11 cellular contexts compared by ENCODE assay signal in the genomic region with DNA sequence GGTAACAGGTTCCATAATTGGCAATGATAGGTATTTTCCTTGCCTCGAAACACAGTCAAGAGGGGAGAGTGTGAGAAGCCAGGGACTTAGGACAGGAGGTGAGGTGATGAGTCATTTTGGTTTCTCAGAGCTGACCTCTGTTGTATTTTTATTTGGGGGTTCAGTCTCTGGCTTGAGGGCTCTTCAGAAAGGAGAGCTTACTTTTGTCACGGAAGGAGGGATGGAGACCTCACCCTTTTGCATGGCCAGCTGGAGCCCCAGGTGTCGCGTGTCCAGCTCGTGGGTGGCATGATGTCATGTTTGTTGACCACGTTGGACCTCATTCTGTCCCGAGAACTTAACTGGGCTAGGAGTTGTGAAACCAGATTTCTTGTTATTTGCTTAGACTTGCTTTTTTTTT.
DNase-seq lines count a peak whose midpoint lies in the region; ATAC-seq, FAIRE-seq and TF ChIP-seq lines count a peak whose summit lies in the region.
"Had no signal": no experiment of that assay in that cellular context is flagged by ENCODE, and none has a peak within 500 bp of the region (broad histone marks: within the 10 kb centered on the region; RNA-seq: fewer than 3 reads in every experiment).

No MANE protein-coding gene starts in this region.

- H3K79me2 ChIP-seq in trophoblast cell (ENCODE audit: control insufficient read depth, insufficient read depth, low read length, poor library complexity): no peaks in the 10 kb centered on the region

- H2AFZ ChIP-seq in trophoblast cell (ENCODE audit: insufficient read depth, low read length, poor library complexity): no peak overlapping the region

- no peak overlapping the region for H3K4me2 ChIP-seq in trophoblast cell (ENCODE audit: low read length)

- H3K27ac ChIP-seq in trophoblast cell (ENCODE audit: low read depth, low read length) (no peak overlapping the region), kidney (ENCODE audit: low read depth in 2 of 2, low read length in 2 of 2) (no peak overlapping the region)

- no peak for FAIRE-seq in kidney (lab: Jason Lieb, UNC)

- H3K4me3 ChIP-seq in trophoblast cell (ENCODE audit: low read depth, low read length) (no peak overlapping the region), kidney (ENCODE audit: low read length in 2 of 2) (no peak overlapping the region)
- H3K4me3 ChIP-seq: mucosa of descending colon had no signal

- no peaks in the 10 kb centered on the region for H3K27me3 ChIP-seq in trophoblast cell (ENCODE audit: insufficient read depth, low read length)

- H3K4me1 ChIP-seq in trophoblast cell (ENCODE audit: control insufficient read depth in 1 of 2, insufficient read depth in 2 of 2, low read length in 2 of 2) (no peaks in the 10 kb centered on the region), kidney (ENCODE audit: control insufficient read depth in 1 of 2, insufficient read depth in 1 of 2, low read depth in 1 of 2, low read length in 2 of 2) (peaks cover 3 to 8% of the 10 kb centered on the region in 2 donors)

- H2BK5ac ChIP-seq in trophoblast cell (ENCODE audit: low read depth, low read length, poor library complexity): no peak overlapping the region

- H3K27me3 Mint-ChIP-seq in activated naive CD4-positive, alpha-beta T cell treated with anti-CD3 and anti-CD28 coated beads, Interleukin-2, amount 10 ng/mL, durations not matched to agents 7 days and 5 days: peaks cover 34% of the 10 kb centered on the region

- no CpG with 5 or more reads among the region's 7 CpGs for WGBS in trophoblast cell (ENCODE audit: extremely low coverage, insufficient coverage, insufficient read length)

- CTCF ChIA-PET in activated naive CD4-positive, alpha-beta T cell treated with anti-CD3 and anti-CD28 coated beads, Interleukin-2, amount 10 ng/mL, durations not matched to agents 7 days and 5 days (lab: Charles Lee): no interaction called here

- H3K79me1 ChIP-seq in trophoblast cell (ENCODE audit: low read length): no peaks in the 10 kb centered on the region

- no peaks in the 10 kb centered on the region for H3K4me1 Mint-ChIP-seq in activated naive CD4-positive, alpha-beta T cell treated with anti-CD3 and anti-CD28 coated beads, Interleukin-2, amount 10 ng/mL, durations not matched to agents 7 days and 5 days

- no peak overlapping the region for H4K8ac ChIP-seq in trophoblast cell (ENCODE audit: low read depth, low read length)

- H3K23ac ChIP-seq in trophoblast cell (ENCODE audit: low read length): no peak overlapping the region

- no peaks in the 10 kb centered on the region for H3K9me3 Mint-ChIP-seq in activated naive CD4-positive, alpha-beta T cell treated with anti-CD3 and anti-CD28 coated beads, Interleukin-2, amount 10 ng/mL, durations not matched to agents 7 days and 5 days
- H3K9me3 Mint-ChIP-seq: activated T-cell treated with anti-CD3 and anti-CD28 coated beads, Interleukin-2, amount 50 U/mL, for 4 hours had no signal

- H3K36me3 ChIP-seq in trophoblast cell (ENCODE audit: control insufficient read depth in 1 of 2, insufficient read depth in 2 of 2, low read length in 2 of 2) (no peaks in the 10 kb centered on the region), kidney (ENCODE audit: control insufficient read depth in 1 of 2, insufficient read depth in 2 of 2, low read length in 2 of 2) (no peaks in the 10 kb centered on the region)

- H3K9ac ChIP-seq in trophoblast cell (ENCODE audit: low read length) (peak overlapping the region; percentile 34), kidney (ENCODE audit: low read length in 2 of 2) (no peak overlapping the region)

- H2BK120ac ChIP-seq in trophoblast cell (ENCODE audit: insufficient read depth, low read length, poor library complexity): no peak overlapping the region

- no peak overlapping the region for H3K27ac Mint-ChIP-seq in activated naive CD4-positive, alpha-beta T cell treated with anti-CD3 and anti-CD28 coated beads, Interleukin-2, amount 10 ng/mL, durations not matched to agents 7 days and 5 days

- no peak overlapping the region for H3K4ac ChIP-seq in trophoblast cell (ENCODE audit: low read depth, low read length)

- no peak overlapping the region for H2BK12ac ChIP-seq in trophoblast cell (ENCODE audit: low read length)

- no peak overlapping the region for H4K12ac ChIP-seq in trophoblast cell (ENCODE audit: low read depth, low read length)

- intact Hi-C loops in kidney (cut with DNase I): no loop called here

- no peaks in the 10 kb centered on the region for H3K36me3 Mint-ChIP-seq in activated naive CD4-positive, alpha-beta T cell treated with anti-CD3 and anti-CD28 coated beads, Interleukin-2, amount 10 ng/mL, durations not matched to agents 7 days and 5 days

- no peak for TF ChIP-seq CTCF in kidney (IDR thresholded peaks at IDR 0.05; ENCODE audit: borderline replicate concordance, extremely low read depth, insufficient read depth)

- no peak overlapping the region for H2AK5ac ChIP-seq in trophoblast cell (ENCODE audit: low read length)

- ATAC-seq in GM18870 (IDR thresholded peaks at IDR 0.05; ENCODE audit: unreplicated experiment) (peak; percentile 61), GM21576 (IDR thresholded peaks at IDR 0.05; ENCODE audit: unreplicated experiment) (peak; percentile 45), HG03175 (IDR thresholded peaks at IDR 0.05; ENCODE audit: unreplicated experiment) (peak; percentile 55)
- ATAC-seq: activated T-cell treated with anti-CD3 and anti-CD28 coated beads, Interleukin-2, amount 50 U/mL, for 4 hours had no signal

- DNase-seq in trophoblast cell (no peak), DMS153 (lab: John Stamatoyannopoulos, UW) (no peak), SK-N-DZ (ENCODE audit: low spot score) (no peak), kidney (no peak)
- no peak for DNase-seq in activated naive CD4-positive, alpha-beta T cell treated with anti-CD3 and anti-CD28 coated beads, Interleukin-2, amount 10 ng/mL, durations not matched to agents 7 days and 5 days
- DNase-seq: activated T-cell treated with anti-CD3 and anti-CD28 coated beads, Interleukin-2, amount 50 U/mL, for 4 hours; central memory CD4-positive, alpha-beta T cell; mucosa of descending colon had no signal

- H3K9me3 ChIP-seq in trophoblast cell (ENCODE audit: insufficient read depth, low read depth, low read length) (no peaks in the 10 kb centered on the region), kidney (ENCODE audit: control insufficient read depth in 1 of 2, low read length in 2 of 2) (no peaks in the 10 kb centered on the region)
- H3K9me3 ChIP-seq: mucosa of descending colon had no signal

- no peak overlapping the region for H3K14ac ChIP-seq in trophoblast cell (ENCODE audit: low read length)

- no peak overlapping the region for H3K4me3 Mint-ChIP-seq in activated naive CD4-positive, alpha-beta T cell treated with anti-CD3 and anti-CD28 coated beads, Interleukin-2, amount 10 ng/mL, durations not matched to agents 7 days and 5 days
- H3K4me3 Mint-ChIP-seq: activated T-cell treated with anti-CD3 and anti-CD28 coated beads, Interleukin-2, amount 50 U/mL, for 4 hours had no signal

- H3K18ac ChIP-seq in trophoblast cell (ENCODE audit: low read length): no peak overlapping the region

- no peak overlapping the region for H4K91ac ChIP-seq in trophoblast cell (ENCODE audit: low read depth, low read length)
